In genomic region chr2:10382313-10383061, GRCh38 we compare ENCODE assay signal across 8 cellular contexts.
DNase-seq lines count a peak whose midpoint lies in the region; ATAC-seq, FAIRE-seq and TF ChIP-seq lines count a peak whose summit lies in the region.
"Had no signal": no experiment of that assay in that cellular context is flagged by ENCODE, and none has a peak within 500 bp of the region (broad histone marks: within the 10 kb centered on the region; RNA-seq: fewer than 3 reads in every experiment).

No MANE protein-coding gene starts in this region.

- 22 to 32% (median 24%) methylated on average over 18 of the region's 18 CpGs for WGBS in small intestine, 3 donors

- TF ChIP-seq CTCF in OCI-LY7 (conservative IDR thresholded peaks at IDR 0.05; ENCODE audit: low read length) (no peak), BE2C (IDR thresholded peaks at IDR 0.05; ENCODE audit: low read depth, low read length) (no peak)

- no peak overlapping the region for H2AFZ ChIP-seq in OCI-LY7 (ENCODE audit: low read length)

- no peaks in the 10 kb centered on the region for H3K27me3 ChIP-seq in small intestine (ENCODE audit: control insufficient read depth in 2 of 2, insufficient read depth in 2 of 2, low read length in 2 of 2)
- no peaks in the 10 kb centered on the region for H3K27me3 ChIP-seq in BE2C

- H3K4me1 ChIP-seq in OCI-LY7 (ENCODE audit: insufficient read depth, low read length, poor library complexity, severe bottlenecking) (peaks cover 70% of the 10 kb centered on the region), small intestine (ENCODE audit: control insufficient read depth in 2 of 2, insufficient read depth in 1 of 2, low read depth in 1 of 2, low read length in 1 of 2) (peaks cover 7 to 9% of the 10 kb centered on the region in 2 donors), BE2C (peaks cover 40% of the 10 kb centered on the region)

- H3K27me3 Mint-ChIP-seq in dendritic cell treated with granulocyte-macrophage colony-stimulating factor and Interleukin-4, amounts not matched to agents 40 ng/mL and 50 ng/mL, for 4 days = no peaks in the 10 kb centered on the region

- H3K27ac ChIP-seq in OCI-LY7 (ENCODE audit: low read depth, low read length, poor library complexity, severe bottlenecking) (peak overlapping the region; percentile 25), small intestine (ENCODE audit: low read depth in 1 of 2, low read length in 1 of 2) (peak overlapping the region in 1 of 2 donors; percentile 15)

- peaks cover 9% of the 10 kb centered on the region for H3K36me3 Mint-ChIP-seq in dendritic cell treated with granulocyte-macrophage colony-stimulating factor and Interleukin-4, amounts not matched to agents 40 ng/mL and 50 ng/mL, for 4 days (ENCODE audit: low read depth)

- POLR2A ChIA-PET in OCI-LY7 (lab: Charles Lee) = interaction anchor here (0.6 to 1.9 kb wide), 12 partner anchors 10 to 1545 kb away, joined by 3 to 13 read pairs (median 4); partner anchors contain the start of gene HPCAL1

- H3K4me3 ChIP-seq in OCI-LY7 (ENCODE audit: low read depth, low read length, poor library complexity, severe bottlenecking) (peak overlapping the region; percentile 50), small intestine (ENCODE audit: low read depth in 1 of 2, low read length in 2 of 2) (no peak overlapping the region), BE2C (ENCODE audit: low read depth, low read length) (no peak overlapping the region)

- peaks cover 95% of the 10 kb centered on the region for H3K4me1 Mint-ChIP-seq in dendritic cell treated with granulocyte-macrophage colony-stimulating factor and Interleukin-4, amounts not matched to agents 40 ng/mL and 50 ng/mL, for 4 days (ENCODE audit: low read depth)

- H3K9me3 ChIP-seq in OCI-LY7 (ENCODE audit: low read length) (no peaks in the 10 kb centered on the region), small intestine (ENCODE audit: control insufficient read depth, low read depth) (no peaks in the 10 kb centered on the region), BE2C (no peaks in the 10 kb centered on the region)

- H3K36me3 ChIP-seq in OCI-LY7 (ENCODE audit: insufficient read depth, low read length) (no peaks in the 10 kb centered on the region), small intestine (ENCODE audit: control insufficient read depth in 2 of 2, insufficient read depth in 2 of 2, low read length in 2 of 2) (no peaks in the 10 kb centered on the region), BE2C (no peaks in the 10 kb centered on the region)

- CTCF ChIA-PET in OCI-LY7 (lab: Charles Lee; ENCODE audit: unreplicated experiment) = interaction anchor here (0.6 to 2.9 kb wide), 4 partner anchors 27 to 540 kb away, joined by 3 to 20 read pairs (median 4); no protein-coding TSS in a partner anchor

- ATAC-seq in GM18909 (IDR thresholded peaks at IDR 0.05; ENCODE audit: poor library complexity, unreplicated experiment) = peak; percentile 67
- peak; percentile 50 for ATAC-seq in HG02943 (IDR thresholded peaks at IDR 0.05; ENCODE audit: low read depth, unreplicated experiment)

- intact Hi-C loops in OCI-LY7 (cut with micrococcal nuclease; ENCODE audit: unreplicated experiment) = loop anchor here (1.0 kb wide), 2 partner anchors 27 to 57 kb away; no protein-coding TSS in a partner anchor
- intact Hi-C loops in dendritic cell treated with granulocyte-macrophage colony-stimulating factor and Interleukin-4, amounts not matched to agents 40 ng/mL and 50 ng/mL, for 4 days (cut with micrococcal nuclease) = no loop called here

- H3K4me3 Mint-ChIP-seq in dendritic cell treated with granulocyte-macrophage colony-stimulating factor and Interleukin-4, amounts not matched to agents 40 ng/mL and 50 ng/mL, for 4 days = peak overlapping the region; percentile 57

- no peaks in the 10 kb centered on the region for H3K9me2 ChIP-seq in OCI-LY7 (ENCODE audit: insufficient read depth, low read length)

- no peaks in the 10 kb centered on the region for H3K9me3 Mint-ChIP-seq in dendritic cell treated with granulocyte-macrophage colony-stimulating factor and Interleukin-4, amounts not matched to agents 40 ng/mL and 50 ng/mL, for 4 days

- DNase-seq in OCI-LY7 (ENCODE audit: low spot score) = peak; percentile 85
- DNase-seq in small intestine = peak; percentile 70
- no peak for DNase-seq in BE2C
- DNase-seq in HCEC 1CT = no peak

- peak overlapping the region; percentile 56 for H3K27ac Mint-ChIP-seq in dendritic cell treated with granulocyte-macrophage colony-stimulating factor and Interleukin-4, amounts not matched to agents 40 ng/mL and 50 ng/mL, for 4 days

- H3K4me2 ChIP-seq in OCI-LY7 (ENCODE audit: low read length) = peak overlapping the region; percentile 65

- peaks cover 8% of the 10 kb centered on the region; the same call in 1 of the 2 replicates for H4K20me1 ChIP-seq in OCI-LY7 (ENCODE audit: insufficient read depth, low read length)

- H3K79me2 ChIP-seq in OCI-LY7 (ENCODE audit: insufficient read depth, low read depth, low read length) = no peaks in the 10 kb centered on the region

- no TSS peak for BruUV-seq in OCI-LY7 (replicated peaks; lab: Mats Ljungman, UMichigan)

- FAIRE-seq in small intestine (lab: Jason Lieb, UNC) = no peak
- FAIRE-seq: islet of Langerhans had no signal

Comparison
In these comparisons a context has a peak if more than half of its experiments do, and no peak if none do; other contexts are left out.
1. DNase-seq: peak in OCI-LY7 (single experiment) and small intestine (single experiment); none in BE2C (single experiment) and HCEC 1CT (single experiment).